29 cellular contexts compared by ENCODE assay signal in genomic region chr21:41720250-41720649, GRCh38. TPM values are rescaled to one million over a fixed set of nuclear protein-coding genes. Genes with fewer than 3 reads are reported as not detected.
"Had no signal": no experiment of that assay in that cellular context is flagged by ENCODE, and none has a peak within 500 bp of the region (broad histone marks: within the 10 kb centered on the region; RNA-seq: fewer than 3 reads in every experiment).

No MANE protein-coding gene starts in this region.

- H2AFZ ChIP-seq: neural progenitor cell had no signal

- FAIRE-seq: kidney had no signal

- H3K9me3 ChIP-seq: left lung, lower lobe of right lung, neutrophil, ovary, right atrium auricular region, right lobe of liver, tibial nerve, uterus had no signal

- ATAC-seq: left colon; left lung; lower lobe of right lung; natural killer cell; right lobe of liver; stimulated activated memory B cell treated with anti-CD40 and anti-IgM and Interleukin-4, amounts not matched to agents 10 μg/mL and 1 μg/mL and 100 μg/mL, for 72 hours; stimulated activated naive CD8-positive, alpha-beta T cell treated with anti-CD3 and anti-CD28 coated beads, Interleukin-15, amount 100 ng/mL, for 72 hours had no signal

- H3K4me3 Mint-ChIP-seq: natural killer cell; nephron progenitor cell; neural progenitor cell; stimulated activated memory B cell treated with anti-CD40 and anti-IgM and Interleukin-4, amounts not matched to agents 10 μg/mL and 1 μg/mL and 100 μg/mL, for 72 hours; stimulated activated naive CD8-positive, alpha-beta T cell treated with anti-CD3 and anti-CD28 coated beads, Interleukin-15, amount 100 ng/mL, for 72 hours; type B pancreatic cell had no signal

- H3K4me3 ChIP-seq: left lung, lower lobe of right lung, neural progenitor cell, ovary, right atrium auricular region, right lobe of liver, smooth muscle cell, tibial nerve, uterus had no signal

- H3K36me3 Mint-ChIP-seq: natural killer cell; neural progenitor cell; stimulated activated memory B cell treated with anti-CD40 and anti-IgM and Interleukin-4, amounts not matched to agents 10 μg/mL and 1 μg/mL and 100 μg/mL, for 72 hours; type B pancreatic cell had no signal

- H3K27me3 ChIP-seq: ovary, right atrium auricular region, right lobe of liver had no signal

- H3K27ac ChIP-seq: left lung, lower lobe of right lung, neural progenitor cell, neutrophil, ovary, right atrium auricular region, right lobe of liver, tibial nerve, uterus had no signal

- H3K9me3 Mint-ChIP-seq: natural killer cell; nephron progenitor cell; neural progenitor cell; stimulated activated memory B cell treated with anti-CD40 and anti-IgM and Interleukin-4, amounts not matched to agents 10 μg/mL and 1 μg/mL and 100 μg/mL, for 72 hours; stimulated activated naive CD8-positive, alpha-beta T cell treated with anti-CD3 and anti-CD28 coated beads, Interleukin-15, amount 100 ng/mL, for 72 hours; type B pancreatic cell had no signal

- H3K27me3 Mint-ChIP-seq: progenitor cell of endocrine pancreas, type B pancreatic cell had no signal

- H3K9ac ChIP-seq: neural progenitor cell had no signal

- DNase-seq: hippocampal formation; kidney; left colon; left lung; lower lobe of right lung; mammary epithelial cell; mesenchymal stem cell; natural killer cell; nephron progenitor cell; ovary; right lobe of liver; stimulated activated CD4-positive, alpha-beta T cell treated with anti-CD3 and anti-CD28 coated beads, Interleukin-1b, Interleukin-23, amount 100 ng/mL, for 48 hours; stimulated activated CD4-positive, alpha-beta T cell treated with anti-CD3 and anti-CD28 coated beads, Interleukin-2, amount 100 ng/mL, for 48 hours; stimulated activated CD4-positive, alpha-beta T cell treated with anti-CD3 and anti-CD28 coated beads, Interleukin-4, amount 100 ng/mL, for 4 hours; stimulated activated CD8-positive, alpha-beta memory T cell treated with anti-CD3 and anti-CD28 coated beads, Interleukin-4, amount 100 ng/mL, for 48 hours; stimulated activated naive CD4-positive, alpha-beta T cell treated with Interleukin-2 at 50 U/mL for 16 hours; stimulated activated naive CD8-positive, alpha-beta T cell treated with anti-CD3 and anti-CD28 coated beads, Interleukin-15, amount 100 ng/mL, for 72 hours; substantia nigra; uterus had no signal

- H3K36me3 ChIP-seq: left lung, lower lobe of right lung, neural progenitor cell, neutrophil, ovary, right atrium auricular region, right lobe of liver, tibial nerve, uterus had no signal

- H3K4me2 ChIP-seq: neural progenitor cell, smooth muscle cell had no signal

- H3K27ac Mint-ChIP-seq: natural killer cell; nephron progenitor cell; neural progenitor cell; progenitor cell of endocrine pancreas; stimulated activated memory B cell treated with anti-CD40 and anti-IgM and Interleukin-4, amounts not matched to agents 10 μg/mL and 1 μg/mL and 100 μg/mL, for 72 hours; stimulated activated naive CD8-positive, alpha-beta T cell treated with anti-CD3 and anti-CD28 coated beads, Interleukin-15, amount 100 ng/mL, for 72 hours; type B pancreatic cell had no signal

- H3K4me1 ChIP-seq: left lung, lower lobe of right lung, neural progenitor cell, right atrium auricular region, uterus had no signal

RNA-seq across cellular contexts. Expression of gene RIPK4, which starts 46.6 kb away (rescaled TPM):
- total RNA-seq: pulmonary artery endothelial cell, temporal lobe had no signal
